In genomic region chr2:113198048-113198789, GRCh38 we compare ENCODE assay signal across 8 cellular contexts. TPM values are rescaled to one million over a fixed set of nuclear protein-coding genes. Genes with fewer than 3 reads are reported as not detected.
DNase-seq lines count a peak whose midpoint lies in the region; ATAC-seq and TF ChIP-seq lines count a peak whose summit lies in the region.

No MANE protein-coding gene starts in this region.

- H3K27ac ChIP-seq in ACC112 (ENCODE audit: low read depth, low read length) (no peak overlapping the region), HUES64 (ENCODE audit: low read depth, low read length) (no peak overlapping the region)

- DNase-seq in epithelial cell of proximal tubule (ENCODE audit: low read depth) (no peak), neural crest cell (ENCODE audit: low read depth, low spot score) (no peak), natural killer cell (no peak)

- H3K4me1 ChIP-seq in ACC112 (ENCODE audit: control insufficient read depth, insufficient read depth, low read length, unreplicated experiment) (peaks cover 8% of the 10 kb centered on the region), HUES64 (ENCODE audit: insufficient read depth, low read length) (no peaks in the 10 kb centered on the region)

- no peak for TF ChIP-seq CTCF in epithelial cell of proximal tubule (conservative IDR thresholded peaks at IDR 0.05; ENCODE audit: low read depth, low read length)
- no peak for TF ChIP-seq CTCF in neural crest cell (conservative IDR thresholded peaks at IDR 0.05)
- TF ChIP-seq CTCF in natural killer cell (IDR thresholded peaks at IDR 0.05) = no peak

- H3K4me3 ChIP-seq in ACC112 (ENCODE audit: low read depth, low read length) (peak overlapping the region; percentile 84), HUES64 (ENCODE audit: low read length) (peak overlapping the region; percentile 82), epithelial cell of proximal tubule (ENCODE audit: low read depth, low read length) (peak overlapping the region; percentile 78)

- intact Hi-C loops in natural killer cell (cut with micrococcal nuclease) = loop anchor here (2.0 kb wide), 1 partner anchor 59 kb away; no protein-coding TSS in a partner anchor

- H3K36me3 Mint-ChIP-seq in neural crest cell (ENCODE audit: low read depth) (no peaks in the 10 kb centered on the region), natural killer cell (peaks cover 7% of the 10 kb centered on the region)

- H3K36me3 ChIP-seq in ACC112 (ENCODE audit: insufficient read depth, low read length) = no peaks in the 10 kb centered on the region
- H3K36me3 ChIP-seq in HUES64 (ENCODE audit: insufficient read depth, low read length) = no peaks in the 10 kb centered on the region

- H3K79me2 ChIP-seq in ACC112 (ENCODE audit: control insufficient read depth, insufficient read depth, low read length, unreplicated experiment) = no peaks in the 10 kb centered on the region

- no peaks in the 10 kb centered on the region for H3K9me3 ChIP-seq in HUES64 (ENCODE audit: insufficient read depth, low read depth, low read length)

- no peaks in the 10 kb centered on the region for H3K27me3 ChIP-seq in ACC112 (ENCODE audit: insufficient read depth, low read length)
- peaks cover 22% of the 10 kb centered on the region for H3K27me3 ChIP-seq in HUES64 (ENCODE audit: insufficient read depth, low read length)

- H3K27me3 Mint-ChIP-seq in neural crest cell (ENCODE audit: low read depth) = peaks cover 14% of the 10 kb centered on the region
- H3K27me3 Mint-ChIP-seq in natural killer cell (ENCODE audit: low read depth in 2 of 2) = no peaks in the 10 kb centered on the region

- H3K9me3 Mint-ChIP-seq in neural crest cell (no peaks in the 10 kb centered on the region), natural killer cell (no peaks in the 10 kb centered on the region)

- H3K4me3 Mint-ChIP-seq in neural crest cell (peak overlapping the region; percentile 61), natural killer cell (no peak overlapping the region)

- H3K4me1 Mint-ChIP-seq in neural crest cell (peaks cover 15% of the 10 kb centered on the region), natural killer cell (peaks cover 9 to 20% of the 10 kb centered on the region in 2 donors)

- H2AFZ ChIP-seq in ACC112 (ENCODE audit: low read length, unreplicated experiment) = no peak overlapping the region

- H3K27ac Mint-ChIP-seq in neural crest cell (ENCODE audit: unreplicated experiment) = no peak overlapping the region
- H3K27ac Mint-ChIP-seq in natural killer cell = peak overlapping the region in 1 of 2 donors; percentile 36

- H3K9ac ChIP-seq in HUES64 (ENCODE audit: low read depth, low read length) = peak overlapping the region; percentile 71; the same call in 1 of the 2 replicates

- WGBS in HUES64 = 60% methylated on average over 32 of the region's 32 CpGs

- ATAC-seq in GM18867 (IDR thresholded peaks at IDR 0.05; ENCODE audit: unreplicated experiment) (no peak), HG03108 (IDR thresholded peaks at IDR 0.05; ENCODE audit: unreplicated experiment) (no peak), natural killer cell (no peak), HG03039 (IDR thresholded peaks at IDR 0.05; ENCODE audit: unreplicated experiment) (no peak)

RNA-seq across cellular contexts. Expression of gene PSD4, which starts 24.4 kb away (rescaled TPM):
- 0.90 TPM for polyA plus RNA-seq in HUES64 (2013, experiment 1 of 2)
- polyA plus RNA-seq in HUES64 (2013, experiment 2 of 2) = 1.3 TPM
- total RNA-seq in epithelial cell of proximal tubule (5.9 and 7.3 TPM in 2 replicates), neural crest cell (2.4 and 2.9 TPM in 2 replicates), natural killer cell (100 to 1,000 TPM; 280 to 347 (median 340) TPM)

Comparison
In these comparisons a context has a peak if more than half of its experiments do, and no peak if none do; other contexts are left out.
1. RNA of gene PSD4, which starts 24.4 kb away (total RNA-seq): 280 to 347 TPM in natural killer cell; 5.9 to 7.3 TPM in epithelial cell of proximal tubule and 2.4 to 2.9 TPM in neural crest cell; every median in the first group is over 10 times any median in the second.
2. Peak in every context shown above with its lines, with median percentiles within 50 percentile points of each other: H3K4me3 ChIP-seq.